12 cellular contexts compared by ENCODE assay signal in genomic region chr2:96839875-96840850, GRCh38. TPM values are rescaled to one million over a fixed set of nuclear protein-coding genes. Genes with fewer than 3 reads are reported as not detected.
DNase-seq lines count a peak whose midpoint lies in the region; ATAC-seq and TF ChIP-seq lines count a peak whose summit lies in the region.
"Had no signal": no experiment of that assay in that cellular context is flagged by ENCODE, and none has a peak within 500 bp of the region (broad histone marks: within the 10 kb centered on the region; RNA-seq: fewer than 3 reads in every experiment).

No MANE protein-coding gene starts in this region.

- peaks cover under 1% of the 10 kb centered on the region for H3K36me3 ChIP-seq in CD8-positive, alpha-beta memory T cell (ENCODE audit: insufficient read depth, low read length)
- no peaks in the 10 kb centered on the region for H3K36me3 ChIP-seq in neural progenitor cell

- CTCF ChIA-PET in CD8-positive, alpha-beta memory T cell (lab: Charles Lee), result interaction anchor here (0.9 to 3.4 kb wide), 8 partner anchors 12 to 272 kb away, joined by 3 to 24 read pairs (median 4); partner anchors contain the start of genes ANKRD39 and CNNM3

- peaks cover 17% of the 10 kb centered on the region for H3K4me1 ChIP-seq in CD8-positive, alpha-beta memory T cell (ENCODE audit: insufficient read depth, low read length)
- peaks cover 7% of the 10 kb centered on the region for H3K4me1 ChIP-seq in neural progenitor cell
- H3K4me1 ChIP-seq: right lobe of liver had no signal

- H3K27me3 Mint-ChIP-seq in CD8-positive, alpha-beta memory T cell, result no peaks in the 10 kb centered on the region
- no peaks in the 10 kb centered on the region for H3K27me3 Mint-ChIP-seq in chondrocyte (ENCODE audit: low read depth)
- peaks cover 10% of the 10 kb centered on the region for H3K27me3 Mint-ChIP-seq in neural progenitor cell (ENCODE audit: insufficient read depth, low read depth)

- H3K36me3 Mint-ChIP-seq in CD8-positive, alpha-beta memory T cell, result peaks cover 0 to 25% (median under 1%) of the 10 kb centered on the region in 3 donors
- H3K36me3 Mint-ChIP-seq in chondrocyte (ENCODE audit: low read depth) (peaks cover 1% of the 10 kb centered on the region), neural progenitor cell (peaks cover 17% of the 10 kb centered on the region)

- H3K9me3 Mint-ChIP-seq in CD8-positive, alpha-beta memory T cell, result peaks cover 0 to 2% (median 0%) of the 10 kb centered on the region in 5 donors
- H3K9me3 Mint-ChIP-seq in chondrocyte (ENCODE audit: low read depth) (no peaks in the 10 kb centered on the region), neural progenitor cell (no peaks in the 10 kb centered on the region)

- H3K4me1 Mint-ChIP-seq in CD8-positive, alpha-beta memory T cell, result peaks cover 13 to 37% (median 17%) of the 10 kb centered on the region in 3 donors
- H3K4me1 Mint-ChIP-seq in chondrocyte (ENCODE audit: low read depth), result no peaks in the 10 kb centered on the region
- H3K4me1 Mint-ChIP-seq in neural progenitor cell, result peaks cover 14% of the 10 kb centered on the region

- peaks cover 7% of the 10 kb centered on the region for H3F3A ChIP-seq in neural progenitor cell (ENCODE audit: low read depth)

- no peak overlapping the region for H3K9ac ChIP-seq in neural progenitor cell

- peak overlapping the region in 6 of 7 donors; percentile 15 to 76 (median 55) for H3K4me3 Mint-ChIP-seq in CD8-positive, alpha-beta memory T cell
- H3K4me3 Mint-ChIP-seq in chondrocyte (ENCODE audit: unreplicated experiment), result no peak overlapping the region
- peak overlapping the region; percentile 41 for H3K4me3 Mint-ChIP-seq in neural progenitor cell

- peak overlapping the region in 7 of 8 donors; percentile 29 to 73 (median 50) for H3K27ac Mint-ChIP-seq in CD8-positive, alpha-beta memory T cell
- H3K27ac Mint-ChIP-seq in chondrocyte (ENCODE audit: unreplicated experiment) (no peak overlapping the region), neural progenitor cell (peak overlapping the region; percentile 69)

- peak; percentile 4 for ATAC-seq in HG03025 (IDR thresholded peaks at IDR 0.05; ENCODE audit: low FRiP score, unreplicated experiment)
- no peak for ATAC-seq in GM18870 (IDR thresholded peaks at IDR 0.05; ENCODE audit: unreplicated experiment)
- ATAC-seq: PC-3 had no signal

- H3K27ac ChIP-seq in CD8-positive, alpha-beta memory T cell (ENCODE audit: low read depth, low read length), result no peak overlapping the region
- no peak overlapping the region for H3K27ac ChIP-seq in neural progenitor cell
- H3K27ac ChIP-seq: coronary artery, right lobe of liver, testis had no signal

- POLR2A ChIA-PET in CD8-positive, alpha-beta memory T cell (lab: Charles Lee), result interaction anchor here (0.6 to 2.4 kb wide), 6 partner anchors 17 to 114 kb away, joined by 3 to 9 read pairs (median 4); partner anchors contain the start of genes ANKRD39 and CNNM3

- no peaks in the 10 kb centered on the region for H3K9me3 ChIP-seq in CD8-positive, alpha-beta memory T cell (ENCODE audit: low read length)
- H3K9me3 ChIP-seq in neural progenitor cell (ENCODE audit: low read depth), result no peaks in the 10 kb centered on the region
- H3K9me3 ChIP-seq: mucosa of descending colon, right lobe of liver, testis had no signal

- peak overlapping the region; percentile 53 for H3K4me3 ChIP-seq in CD8-positive, alpha-beta memory T cell (ENCODE audit: low read length)
- no peak overlapping the region for H3K4me3 ChIP-seq in neural progenitor cell
- H3K4me3 ChIP-seq: coronary artery, mucosa of descending colon, right lobe of liver, testis had no signal

- no peak overlapping the region for H2AFZ ChIP-seq in neural progenitor cell (replicated peaks)

- TF ChIP-seq CTCF in chondrocyte (IDR thresholded peaks at IDR 0.05) (no peak), neural progenitor cell (IDR thresholded peaks at IDR 0.05) (no peak)

- no peaks in the 10 kb centered on the region for H3K79me2 ChIP-seq in neural progenitor cell (ENCODE audit: low read depth)

- DNase-seq in CD8-positive, alpha-beta memory T cell, result no peak
- DNase-seq in chondrocyte (ENCODE audit: low spot score), result peak; percentile 77
- no peak for DNase-seq in neural progenitor cell (ENCODE audit: low spot score)
- DNase-seq in hypothalamus (lab: John Stamatoyannopoulos, UW), result no peak
- no peak for DNase-seq in activated CD8-positive, alpha-beta memory T cell treated with anti-CD3 and anti-CD28 coated beads, Interleukin-2, amount 50 U/mL, for 48 hours
- DNase-seq: PC-3 had no signal

- H4K20me1 ChIP-seq in neural progenitor cell (ENCODE audit: low read depth), result no peaks in the 10 kb centered on the region

- H3K27me3 ChIP-seq in CD8-positive, alpha-beta memory T cell (ENCODE audit: insufficient read depth, low read length, poor library complexity, severe bottlenecking), result no peaks in the 10 kb centered on the region
- H3K27me3 ChIP-seq in neural progenitor cell, result no peaks in the 10 kb centered on the region
- H3K27me3 ChIP-seq: right lobe of liver, testis had no signal

- no peak overlapping the region for H3K4me2 ChIP-seq in neural progenitor cell

RNA-seq across cellular contexts. Expression of gene ANKRD23, which starts 3.7 kb away (rescaled TPM):
- total RNA-seq in CD8-positive, alpha-beta memory T cell, result 1 to 10 TPM; 3.8 to 3.9 TPM
- 0.47 TPM for polyA plus RNA-seq in CD8-positive, alpha-beta memory T cell
- 1.9 to 4.4 TPM (median 3.2 TPM) in 3 replicates for total RNA-seq in chondrocyte
- 10.8 and 11.4 TPM in 2 replicates for total RNA-seq in neural progenitor cell (ENCODE audit: low replicate concordance)

RNA-seq across cellular contexts. Expression of gene ANKRD39, which starts 17.7 kb away (rescaled TPM):
- total RNA-seq in CD8-positive, alpha-beta memory T cell, result 10 to 100 TPM; 30.9 to 32.2 TPM
- polyA plus RNA-seq in CD8-positive, alpha-beta memory T cell, result 29.6 TPM
- total RNA-seq in chondrocyte, result 7.9 to 11.2 TPM (median 8.3 TPM) in 3 replicates
- total RNA-seq in neural progenitor cell (ENCODE audit: low replicate concordance), result 4.0 and 17.3 TPM in 2 replicates

RNA-seq across cellular contexts. Expression of gene CNNM3, which starts 24.1 kb away (rescaled TPM):
- 10 to 100 TPM; 32.6 to 36.6 TPM for total RNA-seq in CD8-positive, alpha-beta memory T cell
- polyA plus RNA-seq in CD8-positive, alpha-beta memory T cell, result 13.0 TPM
- total RNA-seq in chondrocyte (10.2 to 14.0 TPM (median 10.4 TPM) in 3 replicates), neural progenitor cell (ENCODE audit: low replicate concordance) (11.1 and 20.2 TPM in 2 replicates)

RNA-seq across cellular contexts. Expression of gene SEMA4C, which starts 29.7 kb away (rescaled TPM):
- total RNA-seq in CD8-positive, alpha-beta memory T cell, result 10 to 100 TPM; 16.6 to 18.7 TPM
- polyA plus RNA-seq in CD8-positive, alpha-beta memory T cell, result 7.1 TPM
- total RNA-seq in chondrocyte (20.4 to 26.7 TPM (median 24.8 TPM) in 3 replicates), neural progenitor cell (ENCODE audit: low replicate concordance) (39.1 and 103 TPM in 2 replicates)
